23 cellular contexts compared by ENCODE assay signal in genomic region chr10:6711286-6711817, GRCh38.
"Had no signal": no experiment of that assay in that cellular context is flagged by ENCODE, and none has a peak within 500 bp of the region (broad histone marks: within the 10 kb centered on the region; RNA-seq: fewer than 3 reads in every experiment).

No MANE protein-coding gene starts in this region.

- DNase-seq: activated CD4-positive, alpha-beta T cell treated with anti-CD3 and anti-CD28 coated beads, Interleukin-2, amount 10 ng/mL, durations not matched to agents 7 days and 5 days; activated CD4-positive, CD25-positive, alpha-beta regulatory T cell treated with anti-CD3 and anti-CD28 coated beads, Interleukin-2, amount 50 U/mL, for 72 hours; activated CD8-positive, alpha-beta memory T cell treated with anti-CD3 and anti-CD28 coated beads, Interleukin-2, amount 10 ng/mL, durations not matched to agents 7 days and 5 days; activated CD8-positive, alpha-beta T cell treated with anti-CD3 and anti-CD28 coated beads for 36 hours; activated effector memory CD4-positive, alpha-beta T cell treated with anti-CD3 and anti-CD28 coated beads, Interleukin-2, amount 50 U/mL, for 16 hours; activated naive CD4-positive, alpha-beta T cell treated with anti-CD3 and anti-CD28 coated beads, Interleukin-2, amount 10 ng/mL, durations not matched to agents 7 days and 5 days; activated T-cell treated with anti-CD3 and anti-CD28 coated beads for 4 hours; effector CD8-positive, alpha-beta T cell; erythroblast; foreskin fibroblast; heart right ventricle; left colon; nucleus accumbens; sigmoid colon; stimulated activated CD4-positive, alpha-beta T cell treated with anti-CD3 and anti-CD28 coated beads, Interleukin-15, amount 100 ng/mL, for 24 hours; stimulated activated CD4-positive, alpha-beta T cell treated with anti-CD3 and anti-CD28 coated beads, Interleukin-2, amount 100 ng/mL, for 48 hours; stimulated activated CD8-positive, alpha-beta memory T cell treated with anti-CD3 and anti-CD28 coated beads, Interleukin-4, amount 100 ng/mL, for 48 hours; stimulated activated naive B cell treated with anti-CD40 and anti-IgM and Interleukin-4, amounts not matched to agents 10 μg/mL and 1 μg/mL and 100 μg/mL, for 72 hours; testis; WERI-Rb-1 had no signal

- H3K4me3 ChIP-seq: cardiac muscle cell, heart right ventricle, sigmoid colon, smooth muscle cell, testis had no signal

- H3K27me3 ChIP-seq: cardiac muscle cell, testis had no signal

- ATAC-seq: activated CD8-positive, alpha-beta memory T cell treated with anti-CD3 and anti-CD28 coated beads, Interleukin-2, amount 10 ng/mL, durations not matched to agents 7 days and 5 days; activated CD8-positive, alpha-beta T cell treated with anti-CD3 and anti-CD28 coated beads for 36 hours; heart right ventricle; left colon; stimulated activated naive B cell treated with anti-CD40 and anti-IgM and Interleukin-4, amounts not matched to agents 10 μg/mL and 1 μg/mL and 100 μg/mL, for 72 hours had no signal

- H3K9me3 ChIP-seq: heart right ventricle, sigmoid colon, testis had no signal

- H3K27ac ChIP-seq: cardiac muscle cell, heart right ventricle, sigmoid colon, testis, WERI-Rb-1 had no signal

- FAIRE-seq: keratinocyte had no signal

- H3K4me1 ChIP-seq: heart right ventricle, sigmoid colon, testis had no signal

- H3K4me2 ChIP-seq: smooth muscle cell had no signal

- H3K36me3 ChIP-seq: cardiac muscle cell, heart right ventricle, sigmoid colon, WERI-Rb-1 had no signal
